Comparison of ENCODE assay signal across 15 cellular contexts in genomic region chr13:109043561-109044075, GRCh38.
DNase-seq lines count a peak whose midpoint lies in the region; ATAC-seq and TF ChIP-seq lines count a peak whose summit lies in the region.
"Had no signal": no experiment of that assay in that cellular context is flagged by ENCODE, and none has a peak within 500 bp of the region (broad histone marks: within the 10 kb centered on the region; RNA-seq: fewer than 3 reads in every experiment).

No MANE protein-coding gene starts in this region.

- H3K4me1 ChIP-seq in mesenchymal stem cell (ENCODE audit: control insufficient read depth, insufficient read depth, low read depth, low read length), result peaks cover 1% of the 10 kb centered on the region
- no peaks in the 10 kb centered on the region for H3K4me1 ChIP-seq in CD4-positive, alpha-beta memory T cell (ENCODE audit: insufficient read depth, low read length)

- no peaks in the 10 kb centered on the region for H3K79me1 ChIP-seq in mesenchymal stem cell (replicated peaks; ENCODE audit: low read length, poor library complexity, severe bottlenecking)

- H3K18ac ChIP-seq in mesenchymal stem cell (ENCODE audit: low read depth in 1 of 2, low read length in 2 of 2), result no peak overlapping the region

- H3K14ac ChIP-seq in mesenchymal stem cell (ENCODE audit: low read length in 2 of 2), result no peak overlapping the region

- H3K4me1 Mint-ChIP-seq in brain (peaks cover 7% of the 10 kb centered on the region), neural crest cell (peaks cover 3% of the 10 kb centered on the region)
- no peaks in the 10 kb centered on the region for H3K4me1 Mint-ChIP-seq in CD4-positive, alpha-beta memory T cell
- H3K4me1 Mint-ChIP-seq: CD4-positive, CD25-positive, alpha-beta regulatory T cell; CD8-positive, alpha-beta memory T cell had no signal

- no peak overlapping the region for H4K8ac ChIP-seq in mesenchymal stem cell (ENCODE audit: low read length)

- no peak overlapping the region for H3K9ac ChIP-seq in mesenchymal stem cell (ENCODE audit: low read length)

- POLR2A ChIA-PET in CD4-positive, alpha-beta memory T cell (lab: Charles Lee; ENCODE audit: partially characterized antibody), result no interaction called here

- no peak overlapping the region for H3K27ac ChIP-seq in mesenchymal stem cell (ENCODE audit: low read length, poor library complexity, severe bottlenecking)
- no peak overlapping the region for H3K27ac ChIP-seq in CD4-positive, alpha-beta memory T cell (ENCODE audit: low read depth, low read length)
- H3K27ac ChIP-seq: C4-2B had no signal

- no peak for TF ChIP-seq CTCF in brain (conservative IDR thresholded peaks at IDR 0.05)
- TF ChIP-seq CTCF in neural crest cell (conservative IDR thresholded peaks at IDR 0.05), result no peak
- TF ChIP-seq CTCF in omental fat pad (IDR thresholded peaks at IDR 0.05), result no peak

- H3K4me3 Mint-ChIP-seq in brain, result peak overlapping the region in 1 of 5 experiments; percentile 2
- H3K4me3 Mint-ChIP-seq in neural crest cell, result no peak overlapping the region
- H3K4me3 Mint-ChIP-seq in CD4-positive, alpha-beta memory T cell, result no peak overlapping the region
- H3K4me3 Mint-ChIP-seq: CD4-positive, CD25-positive, alpha-beta regulatory T cell; CD8-positive, alpha-beta memory T cell had no signal

- no peaks in the 10 kb centered on the region for H3K9me3 ChIP-seq in mesenchymal stem cell (ENCODE audit: control insufficient read depth, low read length)
- no peaks in the 10 kb centered on the region for H3K9me3 ChIP-seq in CD4-positive, alpha-beta memory T cell (ENCODE audit: control insufficient read depth in 1 of 2, low read length in 2 of 2)

- H3K27me3 Mint-ChIP-seq in brain (no peaks in the 10 kb centered on the region), neural crest cell (ENCODE audit: low read depth) (no peaks in the 10 kb centered on the region)
- no peaks in the 10 kb centered on the region for H3K27me3 Mint-ChIP-seq in CD4-positive, alpha-beta memory T cell
- H3K27me3 Mint-ChIP-seq: CD4-positive, CD25-positive, alpha-beta regulatory T cell; CD8-positive, alpha-beta memory T cell had no signal

- no peaks in the 10 kb centered on the region for H3K27me3 ChIP-seq in mesenchymal stem cell (ENCODE audit: control insufficient read depth in 1 of 2, insufficient read depth in 1 of 2, low read length in 2 of 2)
- H3K27me3 ChIP-seq in CD4-positive, alpha-beta memory T cell (ENCODE audit: insufficient read depth, low read length), result no peaks in the 10 kb centered on the region

- no peak overlapping the region for H2BK5ac ChIP-seq in mesenchymal stem cell (ENCODE audit: low read depth, low read length, poor library complexity, severe bottlenecking)

- H3K27ac Mint-ChIP-seq in brain, result peak overlapping the region in 3 of 5 experiments; percentile 2 to 80 (median 70)
- H3K27ac Mint-ChIP-seq in neural crest cell (ENCODE audit: unreplicated experiment), result peak overlapping the region; percentile 10
- H3K27ac Mint-ChIP-seq in CD4-positive, alpha-beta memory T cell, result no peak overlapping the region
- H3K27ac Mint-ChIP-seq: CD4-positive, CD25-positive, alpha-beta regulatory T cell; CD8-positive, alpha-beta memory T cell had no signal

- H4K91ac ChIP-seq in mesenchymal stem cell (ENCODE audit: low read length), result no peak overlapping the region

- 62% methylated on average over 3 of the region's 4 CpGs for WGBS in mesenchymal stem cell

- no peak overlapping the region for H3K4ac ChIP-seq in mesenchymal stem cell (ENCODE audit: low read depth in 1 of 2, low read length in 2 of 2)

- intact Hi-C loops in CD4-positive, alpha-beta memory T cell (cut with micrococcal nuclease), result no loop called here

- no peak overlapping the region for H2BK15ac ChIP-seq in mesenchymal stem cell (ENCODE audit: low read depth, poor library complexity, severe bottlenecking)

- CTCF ChIA-PET in CD4-positive, alpha-beta memory T cell (lab: Charles Lee; ENCODE audit: partially characterized antibody), result no interaction called here

- H3K4me3 ChIP-seq in mesenchymal stem cell (ENCODE audit: insufficient read depth in 1 of 2, low read depth in 1 of 2, low read length in 2 of 2), result no peak overlapping the region
- H3K4me3 ChIP-seq in CD4-positive, alpha-beta memory T cell (ENCODE audit: low read length in 2 of 2), result no peak overlapping the region

- H2BK120ac ChIP-seq in mesenchymal stem cell (ENCODE audit: low read depth, low read length), result no peak overlapping the region

- H3K36me3 ChIP-seq in mesenchymal stem cell (ENCODE audit: control insufficient read depth in 1 of 2, insufficient read depth in 2 of 2, low read depth in 1 of 2, low read length in 2 of 2), result no peaks in the 10 kb centered on the region
- H3K36me3 ChIP-seq in CD4-positive, alpha-beta memory T cell (ENCODE audit: insufficient read depth, low read length), result no peaks in the 10 kb centered on the region

- H3K36me3 Mint-ChIP-seq in brain (no peaks in the 10 kb centered on the region), neural crest cell (ENCODE audit: low read depth) (peaks cover 3% of the 10 kb centered on the region)
- H3K36me3 Mint-ChIP-seq in CD4-positive, alpha-beta memory T cell, result no peaks in the 10 kb centered on the region
- H3K36me3 Mint-ChIP-seq: CD4-positive, CD25-positive, alpha-beta regulatory T cell; CD8-positive, alpha-beta memory T cell had no signal

- H3K9me3 Mint-ChIP-seq in brain, result no peaks in the 10 kb centered on the region
- no peaks in the 10 kb centered on the region for H3K9me3 Mint-ChIP-seq in neural crest cell
- peaks cover 0 to 3% (median 0%) of the 10 kb centered on the region in 8 donors for H3K9me3 Mint-ChIP-seq in CD4-positive, alpha-beta memory T cell

- H2AK5ac ChIP-seq in mesenchymal stem cell (ENCODE audit: low read length, severe bottlenecking), result no peak overlapping the region

- no peak overlapping the region for H3K4me2 ChIP-seq in mesenchymal stem cell (ENCODE audit: low read length, poor library complexity, severe bottlenecking)

- no peak overlapping the region for H2AFZ ChIP-seq in mesenchymal stem cell (ENCODE audit: low read depth, low read length)

- H3K23ac ChIP-seq in mesenchymal stem cell (ENCODE audit: low read length in 2 of 2), result no peak overlapping the region

- no peak overlapping the region for H2BK12ac ChIP-seq in mesenchymal stem cell (ENCODE audit: low read length in 2 of 2)

- ATAC-seq in omental fat pad (ENCODE audit: low FRiP score), result no peak

- peak; percentile 14 to 63 for DNase-seq in NCI-H524 (lab: John Stamatoyannopoulos, UW)
- DNase-seq in NCI-H82 (lab: John Stamatoyannopoulos, UW), result peak; percentile 62
- no peak for DNase-seq in neural crest cell (ENCODE audit: low read depth, low spot score)
- DNase-seq in ureter (ENCODE audit: low spot score), result no peak
- no peak for DNase-seq in mesenchymal stem cell
- DNase-seq in omental fat pad (ENCODE audit: low spot score), result no peak
- DNase-seq in CD4-positive, alpha-beta memory T cell, result no peak
- DNase-seq: CD4-positive, CD25-positive, alpha-beta regulatory T cell; CD8-positive, alpha-beta memory T cell; DMS153; DND-41; H7; HCEC 1CT had no signal

Comparison
In these comparisons a context has a peak if more than half of its experiments do, and no peak if none do; other contexts are left out.
1. DNase-seq: peak in NCI-H524 (2 of 2) and NCI-H82 (single experiment); none in neural crest cell (single experiment), ureter (single experiment), mesenchymal stem cell (single experiment), omental fat pad (single experiment) and CD4-positive, alpha-beta memory T cell (0 of 5).
2. H3K27ac Mint-ChIP-seq: peak in brain (3 of 5) and neural crest cell (single experiment); none in CD4-positive, alpha-beta memory T cell (0 of 7).